In the genomic region with DNA sequence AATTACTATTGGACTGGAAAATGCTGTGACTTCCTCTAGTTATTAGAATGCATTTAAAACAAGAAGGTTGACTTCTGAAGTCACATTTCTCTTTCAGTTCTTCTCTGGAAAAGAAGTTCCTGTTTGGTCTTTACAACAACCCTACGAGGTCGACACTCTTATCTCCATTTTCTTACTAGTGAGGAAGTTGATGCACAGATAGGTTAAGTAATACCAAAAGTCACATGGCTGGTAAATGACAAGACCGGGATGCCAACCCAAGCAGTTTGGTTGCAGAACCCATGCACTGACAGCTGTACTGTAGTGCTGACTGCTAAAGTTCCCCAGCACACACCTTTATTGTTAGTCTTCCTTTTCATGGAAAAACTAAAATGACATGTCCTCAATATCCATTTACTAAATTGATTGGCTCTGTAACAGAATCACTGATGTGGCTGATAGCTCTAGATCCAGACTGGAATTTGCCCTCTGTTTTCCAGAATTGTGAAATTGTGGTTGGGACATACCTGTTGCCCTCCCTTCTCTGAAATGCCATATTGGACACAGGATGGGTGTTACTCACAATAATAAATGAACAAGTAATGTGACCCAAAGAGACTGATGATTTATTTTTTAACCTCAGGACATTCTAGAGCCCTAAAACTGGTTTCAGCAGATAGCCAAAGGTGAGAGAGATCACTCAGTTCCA, we compare ENCODE assay signal across 23 cellular contexts. TPM values are rescaled to one million over a fixed set of nuclear protein-coding genes. Genes with fewer than 3 reads are reported as not detected.
A peak's percentile ranks its signal among the peaks of the same experiment; 100 is the strongest.
DNase-seq lines count a peak whose midpoint lies in the region; ATAC-seq and TF ChIP-seq lines count a peak whose summit lies in the region.
"Had no signal": no experiment of that assay in that cellular context is flagged by ENCODE, and none has a peak within 500 bp of the region (broad histone marks: within the 10 kb centered on the region; RNA-seq: fewer than 3 reads in every experiment).

No MANE protein-coding gene starts in this region.

- H3K27me3 ChIP-seq in heart right ventricle = no peaks in the 10 kb centered on the region
- no peaks in the 10 kb centered on the region for H3K27me3 ChIP-seq in upper lobe of right lung
- H3K27me3 ChIP-seq: BLaER1, esophagus muscularis mucosa, thyroid gland had no signal

- ATAC-seq in left ventricle myocardium superior = peak; percentile 27
- no peak for ATAC-seq in heart right ventricle
- peak; percentile 82 for ATAC-seq in left lobe of liver
- ATAC-seq in upper lobe of right lung = peak; percentile 86
- no peak for ATAC-seq in HG03135 (IDR thresholded peaks at IDR 0.05; ENCODE audit: unreplicated experiment)
- ATAC-seq in HG03095 (IDR thresholded peaks at IDR 0.05; ENCODE audit: unreplicated experiment) = no peak
- no peak for ATAC-seq in HG02642 (IDR thresholded peaks at IDR 0.05; ENCODE audit: poor library complexity, unreplicated experiment)
- ATAC-seq: activated CD4-positive, alpha-beta T cell treated with anti-CD3 and anti-CD28 coated beads for 36 hours had no signal

- H3K4me3 ChIP-seq in heart right ventricle = no peak overlapping the region
- no peak overlapping the region for H3K4me3 ChIP-seq in upper lobe of right lung
- H3K4me3 ChIP-seq: BLaER1, esophagus muscularis mucosa, lung, thyroid gland had no signal

- H3K9me3 ChIP-seq in heart right ventricle = no peaks in the 10 kb centered on the region
- no peaks in the 10 kb centered on the region for H3K9me3 ChIP-seq in upper lobe of right lung
- H3K9me3 ChIP-seq: BLaER1, esophagus muscularis mucosa, thyroid gland had no signal

- H3K36me3 ChIP-seq in heart right ventricle = peaks cover 0 to 27% (median 10%) of the 10 kb centered on the region in 9 donors
- H3K36me3 ChIP-seq in upper lobe of right lung = peaks cover 15% of the 10 kb centered on the region

- DNase-seq in left ventricle myocardium superior (no peak), heart right ventricle (no peak), SIG-M5 (lab: John Stamatoyannopoulos, UW) (peak; percentile 43), left lobe of liver (ENCODE audit: low spot score) (peak; percentile 74), upper lobe of right lung (no peak)
- DNase-seq: 8988T; activated CD4-positive, alpha-beta T cell treated with anti-CD3 and anti-CD28 coated beads for 36 hours; activated gamma-delta T cell treated with Interleukin-2 at 50 U/mL for 16 hours; amniotic stem cell; caudate nucleus; DMS153; effector CD8-positive, alpha-beta T cell; natural killer cell; NCI-H2081 treated with DMSO at 0.1 percent for 48 hours; NCI-H510A treated with DMSO at 0.1 percent for 48 hours; SHP77 treated with DMSO at 0.1 percent for 48 hours; thyroid gland had no signal

- TF ChIP-seq CTCF in heart right ventricle (IDR thresholded peaks at IDR 0.05) (no peak), upper lobe of right lung (IDR thresholded peaks at IDR 0.05) (no peak)

- no peak overlapping the region for H3K27ac ChIP-seq in heart right ventricle
- H3K27ac ChIP-seq in upper lobe of right lung = no peak overlapping the region
- H3K27ac ChIP-seq: BLaER1, esophagus muscularis mucosa, thyroid gland had no signal

- intact Hi-C loops in left ventricle myocardium superior (cut with micrococcal nuclease) (no loop called here), heart right ventricle (cut with DNase I) (no loop called here), upper lobe of right lung (cut with DNase I) (no loop called here)

- H3K4me1 ChIP-seq in heart right ventricle = peaks cover 0 to 12% (median 0%) of the 10 kb centered on the region in 9 donors
- no peaks in the 10 kb centered on the region for H3K4me1 ChIP-seq in upper lobe of right lung
- H3K4me1 ChIP-seq: BLaER1, esophagus muscularis mucosa, thyroid gland had no signal

- WGBS in heart right ventricle, 2 donors = 81 to 82% methylated on average over 3 of the region's 3 CpGs

RNA-seq across cellular contexts. Expression of gene TECTA, which starts 9.4 kb away (rescaled TPM):
- total RNA-seq in left ventricle myocardium superior (0.72 TPM), heart right ventricle (1 to 10 TPM in 6 of 10 donors, under 1 TPM in 4; 0.71 to 1.7 (median 1.1) TPM), left lobe of liver (0.35 TPM), upper lobe of right lung (0.87 TPM)
- polyA plus RNA-seq in heart right ventricle = 1 to 10 TPM in 1 of 2 donors, under 1 TPM in 1; 0.38 to 1.9 TPM

Comparison
In these comparisons a context has a peak if more than half of its experiments do, and no peak if none do; other contexts are left out.
1. ATAC-seq: peak in left ventricle myocardium superior (single experiment), left lobe of liver (single experiment) and upper lobe of right lung (single experiment); none in heart right ventricle (0 of 8), HG03135 (single experiment), HG03095 (single experiment) and HG02642 (single experiment).
2. DNase-seq: peak in SIG-M5 (single experiment) and left lobe of liver (single experiment); none in left ventricle myocardium superior (single experiment), heart right ventricle (0 of 2) and upper lobe of right lung (single experiment).